In the genomic region with DNA sequence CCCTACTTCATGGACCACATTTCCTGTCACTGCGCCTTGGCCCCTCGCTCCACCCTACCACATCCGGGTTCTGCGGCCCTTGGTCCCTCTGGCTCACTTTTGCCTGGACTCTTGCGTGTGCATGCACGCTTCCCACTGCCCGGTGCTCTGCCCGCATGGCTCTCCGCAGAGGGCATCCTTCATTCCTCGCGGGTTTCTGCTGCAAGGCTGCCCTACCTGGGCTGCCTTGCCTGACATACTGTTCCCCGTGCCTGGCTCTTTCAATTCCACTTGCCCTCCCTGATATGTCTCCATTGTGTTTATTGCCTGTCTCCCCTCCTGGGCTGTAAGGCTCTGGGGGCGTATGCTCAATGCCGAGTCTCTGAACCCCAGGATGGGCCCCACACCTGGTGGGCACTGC, we compare ENCODE assay signal across 16 cellular contexts. TPM values are rescaled to one million over a fixed set of nuclear protein-coding genes. Genes with fewer than 3 reads are reported as not detected.
DNase-seq lines count a peak whose midpoint lies in the region; ATAC-seq and TF ChIP-seq lines count a peak whose summit lies in the region.
"Had no signal": no experiment of that assay in that cellular context is flagged by ENCODE, and none has a peak within 500 bp of the region (broad histone marks: within the 10 kb centered on the region; RNA-seq: fewer than 3 reads in every experiment).

No MANE protein-coding gene starts in this region.

- H3K36me3 ChIP-seq in suprapubic skin (peaks cover 6% of the 10 kb centered on the region), PC-3 (ENCODE audit: low read depth, low read length) (no peaks in the 10 kb centered on the region), right atrium auricular region (peaks cover 8% of the 10 kb centered on the region)
- H3K36me3 ChIP-seq: BE2C had no signal

- POLR2A ChIA-PET in PC-3 (lab: Charles Lee; ENCODE audit: unreplicated experiment), result no interaction called here

- H3K9me3 Mint-ChIP-seq in stimulated activated naive CD8-positive, alpha-beta T cell treated with anti-CD3 and anti-CD28 coated beads, Interleukin-15, amount 100 ng/mL, for 72 hours, result no peaks in the 10 kb centered on the region
- no peaks in the 10 kb centered on the region for H3K9me3 Mint-ChIP-seq in central memory CD8-positive, alpha-beta T cell
- H3K9me3 Mint-ChIP-seq: CD4-positive, alpha-beta memory T cell had no signal

- TF ChIP-seq CTCF in suprapubic skin (IDR thresholded peaks at IDR 0.05), result no peak
- no peak for TF ChIP-seq CTCF in PC-3 (conservative IDR thresholded peaks at IDR 0.05; ENCODE audit: low read depth, low read length)
- no peak for TF ChIP-seq CTCF in right atrium auricular region (IDR thresholded peaks at IDR 0.05)

- H2AFZ ChIP-seq in PC-3 (ENCODE audit: low read length), result no peak overlapping the region
- H2AFZ ChIP-seq: GM23248 had no signal

- H3K4me1 Mint-ChIP-seq in stimulated activated naive CD8-positive, alpha-beta T cell treated with anti-CD3 and anti-CD28 coated beads, Interleukin-15, amount 100 ng/mL, for 72 hours, result no peaks in the 10 kb centered on the region
- no peaks in the 10 kb centered on the region for H3K4me1 Mint-ChIP-seq in central memory CD8-positive, alpha-beta T cell

- intact Hi-C loops in PC-3 (cut with micrococcal nuclease), result no loop called here

- TF ChIP-seq POLR2A in suprapubic skin (IDR thresholded peaks at IDR 0.05), result no peak

- H3K27me3 ChIP-seq in suprapubic skin, result no peaks in the 10 kb centered on the region
- no peaks in the 10 kb centered on the region for H3K27me3 ChIP-seq in PC-3 (ENCODE audit: low read length)
- no peaks in the 10 kb centered on the region for H3K27me3 ChIP-seq in right atrium auricular region
- H3K27me3 ChIP-seq: BE2C had no signal

- H3K9me3 ChIP-seq in suprapubic skin, result no peaks in the 10 kb centered on the region
- no peaks in the 10 kb centered on the region for H3K9me3 ChIP-seq in PC-3 (ENCODE audit: low read length)
- no peaks in the 10 kb centered on the region for H3K9me3 ChIP-seq in right atrium auricular region
- H3K9me3 ChIP-seq: A549, BE2C had no signal

- 98% methylated on average over 14 of the region's 14 CpGs for WGBS in suprapubic skin

- no TSS peak for BruUV-seq in PC-3 (replicated peaks; lab: Mats Ljungman, UMichigan)

- DNase-seq in stimulated activated naive CD8-positive, alpha-beta T cell treated with anti-CD3 and anti-CD28 coated beads, Interleukin-15, amount 100 ng/mL, for 72 hours, result no peak
- DNase-seq in stimulated activated naive CD8-positive, alpha-beta T cell treated with anti-CD3 and anti-CD28 coated beads, Interleukin-15, Interleukin-2, amounts not matched to agents 100 U/mL and 50 U/mL, for 24 hours, result no peak
- DNase-seq in central memory CD8-positive, alpha-beta T cell (ENCODE audit: low spot score in 2 of 2), result no peak
- DNase-seq in suprapubic skin (ENCODE audit: low spot score in 2 of 2) (peak in 1 of 2 donors; percentile 62), PC-3 (no peak), NCI-H748 (lab: John Stamatoyannopoulos, UW; ENCODE audit: unreplicated experiment) (no peak), right atrium auricular region (ENCODE audit: low spot score) (no peak)
- DNase-seq: BE2C; CD4-positive, alpha-beta memory T cell; DMS79; GM23248; H7 had no signal

- H3K27ac Mint-ChIP-seq in stimulated activated naive CD8-positive, alpha-beta T cell treated with anti-CD3 and anti-CD28 coated beads, Interleukin-15, amount 100 ng/mL, for 72 hours, result peak overlapping the region; percentile 70 to 85
- H3K27ac Mint-ChIP-seq in central memory CD8-positive, alpha-beta T cell (ENCODE audit: low read depth), result peak overlapping the region; percentile 71

- no peak overlapping the region for H3K4me3 Mint-ChIP-seq in stimulated activated naive CD8-positive, alpha-beta T cell treated with anti-CD3 and anti-CD28 coated beads, Interleukin-15, amount 100 ng/mL, for 72 hours
- no peak overlapping the region for H3K4me3 Mint-ChIP-seq in central memory CD8-positive, alpha-beta T cell
- H3K4me3 Mint-ChIP-seq: CD4-positive, alpha-beta memory T cell had no signal

- no peak for ATAC-seq in stimulated activated naive CD8-positive, alpha-beta T cell treated with anti-CD3 and anti-CD28 coated beads, Interleukin-15, amount 100 ng/mL, for 72 hours
- ATAC-seq in stimulated activated naive CD8-positive, alpha-beta T cell treated with anti-CD3 and anti-CD28 coated beads, Interleukin-15, Interleukin-2, amounts not matched to agents 100 U/mL and 50 U/mL, for 24 hours, result no peak
- no peak for ATAC-seq in central memory CD8-positive, alpha-beta T cell (replicated peaks; ENCODE audit: extremely low read depth, poor library complexity, severe bottlenecking)
- no peak for ATAC-seq in PC-3
- ATAC-seq: A549, GM12878 had no signal

- peaks cover 24% of the 10 kb centered on the region for H3K36me3 Mint-ChIP-seq in central memory CD8-positive, alpha-beta T cell (ENCODE audit: insufficient read depth)

- no peak for TF ChIP-seq EP300 in suprapubic skin (IDR thresholded peaks at IDR 0.05)

- H3F3A ChIP-seq in PC-3 (ENCODE audit: low read length, unreplicated experiment), result no peaks in the 10 kb centered on the region

- CTCF ChIA-PET in PC-3 (lab: Charles Lee), result no interaction called here

- H3K4me1 ChIP-seq in suprapubic skin (peaks cover 13% of the 10 kb centered on the region), PC-3 (ENCODE audit: insufficient read depth, low read length) (no peaks in the 10 kb centered on the region), right atrium auricular region (no peaks in the 10 kb centered on the region)
- H3K4me1 ChIP-seq: A549, BE2C had no signal

- no peaks in the 10 kb centered on the region for H3K27me3 Mint-ChIP-seq in stimulated activated naive CD8-positive, alpha-beta T cell treated with anti-CD3 and anti-CD28 coated beads, Interleukin-15, amount 100 ng/mL, for 72 hours
- no peaks in the 10 kb centered on the region for H3K27me3 Mint-ChIP-seq in central memory CD8-positive, alpha-beta T cell
- H3K27me3 Mint-ChIP-seq: CD4-positive, alpha-beta memory T cell had no signal

- H3K79me2 ChIP-seq in PC-3 (ENCODE audit: low read length), result no peaks in the 10 kb centered on the region

- peak overlapping the region; percentile 87 for H3K27ac ChIP-seq in suprapubic skin
- no peak overlapping the region for H3K27ac ChIP-seq in PC-3 (ENCODE audit: low read length)
- no peak overlapping the region for H3K27ac ChIP-seq in right atrium auricular region
- H3K27ac ChIP-seq: A549, C4-2B, GM23248 had no signal

- no peaks in the 10 kb centered on the region for H3K9me2 ChIP-seq in PC-3 (replicated peaks; ENCODE audit: low read length)

- H3K4me2 ChIP-seq in PC-3 (ENCODE audit: low read length), result no peak overlapping the region
- H3K4me2 ChIP-seq: A549 had no signal

- no peaks in the 10 kb centered on the region for H4K20me1 ChIP-seq in PC-3 (ENCODE audit: low read length)

- H3K9ac ChIP-seq in PC-3 (ENCODE audit: low read length), result no peak overlapping the region
- H3K9ac ChIP-seq: GM23248 had no signal

- H3K4me3 ChIP-seq in suprapubic skin (no peak overlapping the region), PC-3 (ENCODE audit: low read length) (no peak overlapping the region), right atrium auricular region (no peak overlapping the region)
- H3K4me3 ChIP-seq: A549, GM12878, GM23248 had no signal

RNA-seq across cellular contexts. Expression of a gene that starts 26.4 kb away (rescaled TPM):
- total RNA-seq in suprapubic skin, result 1 to 10 TPM; 3.2 to 6.1 (median 5.1) TPM
- total RNA-seq in PC-3 (2014; rRNA removed), result 0.15 and 0.46 TPM in 2 replicates
- total RNA-seq in right atrium auricular region, result 1 to 10 TPM; 5.5 to 5.9 TPM
- total RNA-seq: G401 had no signal

RNA-seq across cellular contexts. Expression of a gene that starts 37.8 kb away (rescaled TPM):
- total RNA-seq in suprapubic skin, result 10 to 100 TPM in 1 of 4 donors, 1 to 10 TPM in 3; 4.3 to 16.4 (median 8.5) TPM
- total RNA-seq in PC-3 (2014; rRNA removed), result 12.6 and 22.0 TPM in 2 replicates
- 1 to 10 TPM; 6.9 to 8.5 TPM for total RNA-seq in right atrium auricular region
- total RNA-seq: G401 had no signal
